1 cellular context compared by ENCODE assay signal in genomic region chr9:97001338-97001737, GRCh38.
TF ChIP-seq lines count a peak whose summit lies in the region.
"Not testable (repeated sequence)": the region's sequence is repeated elsewhere in the genome, so short reads cannot be mapped to it uniquely, and the experiment has no call there.

No MANE protein-coding gene starts in this region.

TF ChIP-seq in K562, 482 proteins besides CTCF, POLR2A, EP300 and RAD21:
- TF ChIP-seq MLLT1 (IDR thresholded peaks at IDR 0.05) (peak in 1 of 2 experiments; percentile 84; a peak in 2 of 4 replicates), TEAD4 (IDR thresholded peaks at IDR 0.05; ENCODE audit: low read length) (0 out of 2 replicates have a peak, but pooled peaks have one; percentile 15), ATF1 (tag; IDR thresholded peaks at IDR 0.05) (0 out of 2 replicates have a peak, but pooled peaks have one; percentile 21)
- TF ChIP-seq TEAD4 (CRISPR knock-in tag; IDR thresholded peaks at IDR 0.05; ENCODE audit: borderline replicate concordance); ATF1 (CRISPR knock-in tag; IDR thresholded peaks at IDR 0.05): not testable (repeated sequence)
